8 cellular contexts compared by ENCODE assay signal in genomic region chr5:172835246-172836030, GRCh38. TPM values are rescaled to one million over a fixed set of nuclear protein-coding genes. Genes with fewer than 3 reads are reported as not detected.
DNase-seq lines count a peak whose midpoint lies in the region; ATAC-seq, FAIRE-seq and TF ChIP-seq lines count a peak whose summit lies in the region.

No MANE protein-coding gene starts in this region.

- peaks cover 56% of the 10 kb centered on the region for H3K79me2 ChIP-seq in HepG2 (ENCODE audit: insufficient read depth, low read length)

- H3K4me3 Mint-ChIP-seq in activated CD8-positive, alpha-beta memory T cell treated with anti-CD3 and anti-CD28 coated beads, Interleukin-2, amount 10 ng/mL, durations not matched to agents 7 days and 5 days: peak overlapping the region; percentile 77

- H3K4me3 ChIP-seq in HepG2 (replicated peaks in 1 of 3; ENCODE audit: insufficient read depth in 1 of 3, low read depth in 2 of 3, low read length in 3 of 3): peak overlapping the region; percentile 83 to 95 (median 86)
- H3K4me3 ChIP-seq in tibial artery: peak overlapping the region; percentile 76 to 92

- 59 to 68% (median 60%) methylated on average over 16 of the region's 16 CpGs for WGBS in adipose tissue, 3 donors
- 67% methylated on average over 7 of the region's 16 CpGs for WGBS in HepG2 (ENCODE audit: low lambda C conversion rate)

- H3K9ac ChIP-seq in HepG2 (ENCODE audit: insufficient read depth, low read depth, low read length): peak overlapping the region; percentile 89

- H3K27ac ChIP-seq in adipose tissue (ENCODE audit: low read depth, low read length): peak overlapping the region; percentile 67
- peak overlapping the region; percentile 90 for H3K27ac ChIP-seq in HepG2 (ENCODE audit: extremely low read length, insufficient read depth, low read length)
- H3K27ac ChIP-seq in tibial artery: peak overlapping the region; percentile 77 to 85

- no peaks in the 10 kb centered on the region for H3K36me3 Mint-ChIP-seq in activated CD8-positive, alpha-beta memory T cell treated with anti-CD3 and anti-CD28 coated beads, Interleukin-2, amount 10 ng/mL, durations not matched to agents 7 days and 5 days

- FAIRE-seq in HepG2 (lab: Jason Lieb, UNC): no peak

- no peak for TF ChIP-seq RAD21 in HepG2 (CRISPR knock-in tag; IDR thresholded peaks at IDR 0.05)

- no peaks in the 10 kb centered on the region for H3K27me3 Mint-ChIP-seq in activated CD8-positive, alpha-beta memory T cell treated with anti-CD3 and anti-CD28 coated beads, Interleukin-2, amount 10 ng/mL, durations not matched to agents 7 days and 5 days

- no peak overlapping the region for H2AFZ ChIP-seq in HepG2 (ENCODE audit: low read length)

- H3K9me3 Mint-ChIP-seq in activated CD8-positive, alpha-beta memory T cell treated with anti-CD3 and anti-CD28 coated beads, Interleukin-2, amount 10 ng/mL, durations not matched to agents 7 days and 5 days (ENCODE audit: low read depth): no peaks in the 10 kb centered on the region

- no peak overlapping the region for H3K27ac Mint-ChIP-seq in activated CD8-positive, alpha-beta memory T cell treated with anti-CD3 and anti-CD28 coated beads, Interleukin-2, amount 10 ng/mL, durations not matched to agents 7 days and 5 days

- no peak for DNase-seq in activated CD8-positive, alpha-beta memory T cell treated with anti-CD3 and anti-CD28 coated beads, Interleukin-2, amount 10 ng/mL, durations not matched to agents 7 days and 5 days
- DNase-seq in activated CD8-positive, alpha-beta memory T cell treated with anti-CD3 and anti-CD28 coated beads, Interleukin-2, amount 50 U/mL, for 4 hours: no peak
- DNase-seq in HepG2 (ENCODE audit: low spot score): no peak
- no peak for DNase-seq in tibial artery
- DNase-seq in NCI-H1436 (lab: John Stamatoyannopoulos, UW): no peak
- no peak for DNase-seq in NCI-H2171 treated with DMSO at 0.1 percent for 48 hours (lab: John Stamatoyannopoulos, UW)
- no peak for DNase-seq in activated CD4-positive, CD25-positive, alpha-beta regulatory T cell (lab: John Stamatoyannopoulos, UW)

- TSS peak; percentile 46 for BruUV-seq in HepG2 (replicated peaks; lab: Mats Ljungman, UMichigan)

- CTCF ChIA-PET in activated CD8-positive, alpha-beta memory T cell treated with anti-CD3 and anti-CD28 coated beads, Interleukin-2, amount 10 ng/mL, durations not matched to agents 7 days and 5 days (lab: Charles Lee): interaction anchor here (0.7 to 1.4 kb wide), 3 partner anchors 27 to 64 kb away, joined by 3 to 4 read pairs (median 3); partner anchors contain the start of gene DUSP1
- CTCF ChIA-PET in HepG2 (lab: Yijun Ruan, JAX; ENCODE audit: low intra/inter-chr PET ratio, low total read pairs): no interaction called here

- in situ Hi-C loops in HepG2 (cut with HindIII; ENCODE audit: extremely low pct_ligation_motif_present, low pct_unique_long_range_greater_than_20kb): no loop called here

- TF ChIP-seq POLR2A in HepG2 (IDR thresholded peaks at IDR 0.05; ENCODE audit: insufficient read depth in 1 of 2, low read depth in 2 of 2, low read length in 2 of 2): no peak

- peaks cover 2 to 11% of the 10 kb centered on the region in 2 experiments for H3K36me3 ChIP-seq in HepG2 (replicated peaks in 1 of 2; ENCODE audit: control insufficient read depth in 1 of 2, insufficient read depth in 2 of 2, low read length in 2 of 2)
- peaks cover 0 to 4% (median 0%) of the 10 kb centered on the region in 3 donors for H3K36me3 ChIP-seq in tibial artery

- TF ChIP-seq CTCF in HepG2 (CRISPR knock-in tag; IDR thresholded peaks at IDR 0.05) (no peak), tibial artery (IDR thresholded peaks at IDR 0.05) (no peak)

- peaks cover 70% of the 10 kb centered on the region for H3K4me1 ChIP-seq in HepG2 (ENCODE audit: insufficient read depth, low read length)
- H3K4me1 ChIP-seq in tibial artery: peaks cover 0 to 58% (median 42%) of the 10 kb centered on the region in 4 donors

- ATAC-seq in activated CD8-positive, alpha-beta memory T cell treated with anti-CD3 and anti-CD28 coated beads, Interleukin-2, amount 10 ng/mL, durations not matched to agents 7 days and 5 days: no peak
- no peak for ATAC-seq in HepG2

- H3K9me3 ChIP-seq in HepG2 (ENCODE audit: low read length): no peaks in the 10 kb centered on the region
- no peaks in the 10 kb centered on the region for H3K9me3 ChIP-seq in tibial artery

- intact Hi-C loops in HepG2 (cut with micrococcal nuclease; ENCODE audit: unreplicated experiment) (loop anchor here (1.0 to 2.0 kb wide), 2 partner anchors 17 to 69 kb away; no protein-coding TSS in a partner anchor), tibial artery (cut with DNase I; ENCODE audit: low total_unique reads) (no loop called here)

- H3K27me3 ChIP-seq in HepG2 (ENCODE audit: control insufficient read depth in 1 of 2, insufficient read depth in 2 of 2, low read length in 2 of 2) (no peaks in the 10 kb centered on the region; a peak in 1 of 5 replicates), tibial artery (no peaks in the 10 kb centered on the region)

- peaks cover 11% of the 10 kb centered on the region; the same call in 1 of the 2 replicates for H4K20me1 ChIP-seq in HepG2 (ENCODE audit: insufficient read depth, low read length)

- POLR2A ChIA-PET in HepG2 (lab: Yijun Ruan, JAX): interaction anchor here (0.6 to 5.6 kb wide), 11 partner anchors 18 to 121 kb away, joined by 3 to 50 read pairs (median 4); partner anchors contain the start of gene DUSP1

- TF ChIP-seq EP300 in HepG2 (IDR thresholded peaks at IDR 0.05; ENCODE audit: low read depth in 2 of 2, low read length in 2 of 2): no peak
- TF ChIP-seq EP300 in HepG2 (CRISPR knock-in tag; IDR thresholded peaks at IDR 0.05; ENCODE audit: borderline replicate concordance): no peak

- H3K4me1 Mint-ChIP-seq in activated CD8-positive, alpha-beta memory T cell treated with anti-CD3 and anti-CD28 coated beads, Interleukin-2, amount 10 ng/mL, durations not matched to agents 7 days and 5 days: peaks cover 47% of the 10 kb centered on the region

- peak overlapping the region; percentile 95 for H3K4me2 ChIP-seq in HepG2 (ENCODE audit: low read depth, low read length)

TF ChIP-seq in HepG2, 621 proteins besides CTCF, POLR2A, EP300 and RAD21 (continues in another document):
- peak; percentile 17; the same call in 1 of the 2 replicates for TF ChIP-seq ZBTB38 (CRISPR knock-in tag; IDR thresholded peaks at IDR 0.05)
- no peak for TF ChIP-seq FOXC1 (CRISPR knock-in tag; IDR thresholded peaks at IDR 0.05; ENCODE audit: borderline replicate concordance)
- TF ChIP-seq ZNF121 (CRISPR knock-in tag; IDR thresholded peaks at IDR 0.05): no peak
- no peak for TF ChIP-seq ZNF746 (CRISPR knock-in tag; IDR thresholded peaks at IDR 0.05)
- no peak for TF ChIP-seq ZFX (CRISPR knock-in tag; IDR thresholded peaks at IDR 0.05; ENCODE audit: low read depth)
- TF ChIP-seq ZNF251 (CRISPR knock-in tag; IDR thresholded peaks at IDR 0.05): no peak
- TF ChIP-seq GABPB1 (CRISPR knock-in tag; IDR thresholded peaks at IDR 0.05): no peak
- no peak for TF ChIP-seq HNRNPUL1 (IDR thresholded peaks at IDR 0.05; ENCODE audit: low read depth, low read length)
- TF ChIP-seq SP5 (CRISPR knock-in tag; IDR thresholded peaks at IDR 0.05; ENCODE audit: borderline replicate concordance, low read depth): 0 out of 2 replicates have a peak, but pooled peaks have one; percentile 4
- TF ChIP-seq PBX3 (CRISPR knock-in tag; IDR thresholded peaks at IDR 0.05; ENCODE audit: borderline replicate concordance): no peak

RNA-seq across cellular contexts. Expression of gene ERGIC1, which starts 1.4 kb away (rescaled TPM):
- 10 to 100 TPM; 30.9 to 34.7 TPM for total RNA-seq in activated CD8-positive, alpha-beta memory T cell treated with anti-CD3 and anti-CD28 coated beads, Interleukin-2, amount 10 ng/mL, durations not matched to agents 7 days and 5 days
- polyA plus RNA-seq in adipose tissue: 100 to 1,000 TPM in 2 of 3 donors, 10 to 100 TPM in 1; 66.5 to 123 (median 119) TPM
- total RNA-seq in HepG2 (2016; rRNA removed; fragmentation: Illumina TruSeq; extraction: Trizol): 56.6 and 78.5 TPM in 2 replicates
- 56.7 and 59.9 TPM in 2 replicates for total RNA-seq in HepG2 (2016; cell fraction: cytosol; rRNA removed; fragmentation: Illumina TruSeq; extraction: Trizol; ENCODE audit: low read depth)
- total RNA-seq in HepG2 (2016; cell fraction: insoluble cytoplasmic fraction; rRNA removed; fragmentation: Illumina TruSeq; extraction: Trizol): 51.2 and 75.8 TPM in 2 replicates
- 144 and 156 TPM in 2 replicates for total RNA-seq in HepG2 (2016; cell fraction: membrane; rRNA removed; fragmentation: Illumina TruSeq; extraction: Trizol)
- 57.0 and 67.0 TPM in 2 replicates for total RNA-seq in HepG2 (2016; cell fraction: nucleus; rRNA removed; fragmentation: Illumina TruSeq; extraction: Trizol)
- 184 and 205 TPM in 2 replicates for polyA plus RNA-seq in HepG2 (2011; rRNA removed)
- 216 and 224 TPM in 2 replicates for polyA plus RNA-seq in HepG2 (2011; cell fraction: cytosol; rRNA removed)
- polyA plus RNA-seq in HepG2 (2011; cell fraction: nucleus; rRNA removed): 121 and 137 TPM in 2 replicates
- polyA plus RNA-seq in HepG2 (2012): 145 and 175 TPM in 2 replicates
- 87.6 and 105 TPM in 2 replicates for polyA plus RNA-seq in HepG2 (2016; cell fraction: cytosol; fragmentation: Illumina TruSeq; extraction: Trizol; ENCODE audit: low read depth)
- polyA plus RNA-seq in HepG2 (2016; cell fraction: insoluble cytoplasmic fraction; fragmentation: Illumina TruSeq; extraction: Trizol; ENCODE audit: low read depth): 71.8 and 81.7 TPM in 2 replicates
- polyA plus RNA-seq in HepG2 (2016; cell fraction: membrane; fragmentation: Illumina TruSeq; extraction: Trizol; ENCODE audit: low read depth): 183 and 185 TPM in 2 replicates
- 94.6 and 95.4 TPM in 2 replicates for polyA plus RNA-seq in HepG2 (2016; cell fraction: nucleus; fragmentation: Illumina TruSeq; extraction: Trizol; ENCODE audit: insufficient read depth, low read depth)
- polyA minus RNA-seq in HepG2 (2011; rRNA and poly(A)+ RNA removed; ENCODE audit: low replicate concordance): 179 and 302 TPM in 2 replicates
- 60.3 and 74.0 TPM in 2 replicates for polyA minus RNA-seq in HepG2 (2011; cell fraction: cytosol; rRNA and poly(A)+ RNA removed)
- 85.1 and 89.6 TPM in 2 replicates for polyA minus RNA-seq in HepG2 (2011; cell fraction: nucleus; rRNA and poly(A)+ RNA removed)
